In genomic region chr4:109820563-109820962, GRCh38 we compare ENCODE assay signal across 17 cellular contexts. TPM values are rescaled to one million over a fixed set of nuclear protein-coding genes. Genes with fewer than 3 reads are reported as not detected.
DNase-seq lines count a peak whose midpoint lies in the region; ATAC-seq, FAIRE-seq and TF ChIP-seq lines count a peak whose summit lies in the region.
"Had no signal": no experiment of that assay in that cellular context is flagged by ENCODE, and none has a peak within 500 bp of the region (broad histone marks: within the 10 kb centered on the region; RNA-seq: fewer than 3 reads in every experiment).

No MANE protein-coding gene starts in this region.

- DNase-seq in HepG2 (ENCODE audit: low spot score) (no peak), right lobe of liver (no peak), T-helper 17 cell (no peak), dermis blood vessel endothelial cell (peak; percentile 21), superior temporal gyrus (ENCODE audit: extremely low spot score) (peak; percentile 20), mesendoderm (no peak), Right ventricle myocardium inferior (ENCODE audit: missing footprints) (no peak)
- DNase-seq: activated CD8-positive, alpha-beta memory T cell treated with anti-CD3 and anti-CD28 coated beads, Interleukin-2, amount 50 U/mL, for 4 hours; effector CD8-positive, alpha-beta T cell; EL; PC-3; upper lobe of right lung had no signal

- in situ Hi-C loops in HepG2 (cut with HindIII; ENCODE audit: extremely low pct_ligation_motif_present, low pct_unique_long_range_greater_than_20kb): loop anchor here (25.0 kb wide), 1 partner anchor 258 kb away; the partner anchor contains the start of gene MCUB

- H3K36me3 ChIP-seq in HepG2 (replicated peaks in 1 of 2; ENCODE audit: control insufficient read depth in 1 of 2, insufficient read depth in 2 of 2, low read length in 2 of 2) (peaks cover 9 to 57% of the 10 kb centered on the region in 2 experiments; a peak in 4 of 5 replicates), right lobe of liver (peaks cover 0 to 24% (median 9%) of the 10 kb centered on the region in 4 donors), mesendoderm (ENCODE audit: control insufficient read depth, insufficient read depth, low read length) (no peaks in the 10 kb centered on the region)

- intact Hi-C loops in HepG2 (cut with micrococcal nuclease; ENCODE audit: unreplicated experiment): no loop called here
- intact Hi-C loops in right lobe of liver (cut with DNase I): no loop called here
- intact Hi-C loops in Right ventricle myocardium inferior (cut with DNase I): no loop called here

- no peaks in the 10 kb centered on the region for H4K20me1 ChIP-seq in HepG2 (ENCODE audit: insufficient read depth, low read length)

- H2AK5ac ChIP-seq in mesendoderm (ENCODE audit: low read length): no peak overlapping the region

- H3K27ac Mint-ChIP-seq in T-helper 17 cell: peak overlapping the region; percentile 82

- H3K79me2 ChIP-seq in HepG2 (ENCODE audit: insufficient read depth, low read length) (peaks cover 31% of the 10 kb centered on the region), mesendoderm (ENCODE audit: control insufficient read depth, insufficient read depth, low read length) (peaks cover 35% of the 10 kb centered on the region)

- H3K4me2 ChIP-seq in HepG2 (ENCODE audit: low read depth, low read length) (no peak overlapping the region), mesendoderm (ENCODE audit: low read length) (no peak overlapping the region)

- ATAC-seq in HepG2 (no peak), right lobe of liver (no peak), T-helper 17 cell (no peak), Right ventricle myocardium inferior (no peak), GM18909 (IDR thresholded peaks at IDR 0.05; ENCODE audit: poor library complexity, unreplicated experiment) (no peak)
- ATAC-seq: PC-3, upper lobe of right lung had no signal

- H3K4ac ChIP-seq in mesendoderm (ENCODE audit: low read depth, low read length): no peak overlapping the region

- TF ChIP-seq CTCF in HepG2 (CRISPR knock-in tag; IDR thresholded peaks at IDR 0.05) (no peak), right lobe of liver (IDR thresholded peaks at IDR 0.05) (no peak)

- CTCF ChIA-PET in HepG2 (lab: Yijun Ruan, JAX; ENCODE audit: low intra/inter-chr PET ratio, low total read pairs): no interaction called here

- POLR2A ChIA-PET in HepG2 (lab: Yijun Ruan, JAX): no interaction called here

- H3K27me3 ChIP-seq in HepG2 (ENCODE audit: control insufficient read depth in 1 of 2, insufficient read depth in 2 of 2, low read length in 2 of 2) (no peaks in the 10 kb centered on the region; a peak in 1 of 5 replicates), right lobe of liver (no peaks in the 10 kb centered on the region), mesendoderm (ENCODE audit: insufficient read depth, low read length, poor library complexity) (no peaks in the 10 kb centered on the region)
- H3K27me3 ChIP-seq: ascending aorta, upper lobe of right lung had no signal

- H3K36me3 Mint-ChIP-seq in T-helper 17 cell (ENCODE audit: low read depth): peaks cover 23% of the 10 kb centered on the region

- H3K4me3 ChIP-seq in HepG2 (replicated peaks in 1 of 3; ENCODE audit: insufficient read depth in 1 of 3, low read depth in 2 of 3, low read length in 3 of 3) (no peak overlapping the region), right lobe of liver (no peak overlapping the region), mesendoderm (ENCODE audit: low read length) (no peak overlapping the region)
- H3K4me3 ChIP-seq: ascending aorta, upper lobe of right lung had no signal

- H3K18ac ChIP-seq in mesendoderm (ENCODE audit: low read length): no peak overlapping the region

- H3K79me1 ChIP-seq in mesendoderm (ENCODE audit: low read length): peaks cover 10% of the 10 kb centered on the region

- no peak for TF ChIP-seq POLR2A in HepG2 (IDR thresholded peaks at IDR 0.05; ENCODE audit: insufficient read depth in 1 of 2, low read depth in 2 of 2, low read length in 2 of 2)
- no peak for TF ChIP-seq POLR2A in right lobe of liver (IDR thresholded peaks at IDR 0.05)

- no peaks in the 10 kb centered on the region for H3K9me3 ChIP-seq in HepG2 (ENCODE audit: low read length)
- H3K9me3 ChIP-seq in right lobe of liver: no peaks in the 10 kb centered on the region
- no peaks in the 10 kb centered on the region for H3K9me3 ChIP-seq in T-helper 17 cell (ENCODE audit: control insufficient read depth, low read length, poor library complexity, severe bottlenecking)
- H3K9me3 ChIP-seq: ascending aorta, upper lobe of right lung had no signal

- H3K27ac ChIP-seq in HepG2 (ENCODE audit: extremely low read length, insufficient read depth, low read length) (no peak overlapping the region), right lobe of liver (no peak overlapping the region), mesendoderm (ENCODE audit: low read depth, low read length) (no peak overlapping the region)
- H3K27ac ChIP-seq: ascending aorta, upper lobe of right lung had no signal

- no peak overlapping the region for H3K56ac ChIP-seq in mesendoderm (ENCODE audit: low read length)

- H2BK5ac ChIP-seq in mesendoderm (ENCODE audit: low read length): no peak overlapping the region

- no peak overlapping the region for H2AFZ ChIP-seq in HepG2 (ENCODE audit: low read length)

- TF ChIP-seq EP300 in HepG2 (IDR thresholded peaks at IDR 0.05; ENCODE audit: low read depth in 2 of 2, low read length in 2 of 2) (no peak), HepG2 (CRISPR knock-in tag; IDR thresholded peaks at IDR 0.05; ENCODE audit: borderline replicate concordance) (no peak)

- H3K27me3 Mint-ChIP-seq in T-helper 17 cell: no peaks in the 10 kb centered on the region

- H3K4me1 ChIP-seq in HepG2 (ENCODE audit: insufficient read depth, low read length) (peaks cover 46% of the 10 kb centered on the region), right lobe of liver (peaks cover 0 to 11% (median 4%) of the 10 kb centered on the region in 4 donors), mesendoderm (ENCODE audit: control insufficient read depth, low read depth, low read length) (peaks cover 2% of the 10 kb centered on the region)

- WGBS in HepG2 (ENCODE audit: low lambda C conversion rate): 89% methylated on average over 2 of the region's 2 CpGs
- WGBS in right lobe of liver (ENCODE audit: insufficient coverage, low coverage, low lambda C conversion rate, missing lambda C conversion rate): 85% methylated on average over 2 of the region's 2 CpGs
- no CpG with 5 or more reads among the region's 2 CpGs for WGBS in mesendoderm (ENCODE audit: extremely low coverage, insufficient coverage, low lambda C conversion rate)

- no peak overlapping the region for H4K8ac ChIP-seq in mesendoderm (ENCODE audit: low read depth, low read length)

- H2BK15ac ChIP-seq in mesendoderm (replicated peaks; ENCODE audit: low read depth): no peak overlapping the region

- no peak overlapping the region for H4K5ac ChIP-seq in mesendoderm (ENCODE audit: low read length)

- H3K9ac ChIP-seq in HepG2 (ENCODE audit: insufficient read depth, low read depth, low read length): no peak overlapping the region
- no peak overlapping the region for H3K9ac ChIP-seq in mesendoderm (ENCODE audit: low read length)

- H3K23ac ChIP-seq in mesendoderm (ENCODE audit: low read length): no peak overlapping the region

- H3K4me3 Mint-ChIP-seq in T-helper 17 cell: no peak overlapping the region

- FAIRE-seq in HepG2 (lab: Jason Lieb, UNC): no peak

- no peak for TF ChIP-seq RAD21 in HepG2 (CRISPR knock-in tag; IDR thresholded peaks at IDR 0.05)

- H3K4me1 Mint-ChIP-seq in T-helper 17 cell: peaks cover 36% of the 10 kb centered on the region

- no TSS peak for BruUV-seq in HepG2 (replicated peaks; lab: Mats Ljungman, UMichigan)

- H2BK120ac ChIP-seq in mesendoderm (ENCODE audit: low read depth, low read length): no peak overlapping the region

RNA-seq across cellular contexts. Expression of gene GAR1, which starts 5.0 kb away (rescaled TPM):
- total RNA-seq in HepG2 (2016; rRNA removed; fragmentation: Illumina TruSeq; extraction: Trizol) (11.3 and 16.4 TPM in 2 replicates), right lobe of liver (1 to 10 TPM; 2.9 to 7.1 (median 4.4) TPM), T-helper 17 cell (10 to 100 TPM in 1 of 2 donors, 1 to 10 TPM in 1; 9.3 to 11.1 TPM), dermis blood vessel endothelial cell (3.1 and 3.4 TPM in 2 replicates), Right ventricle myocardium inferior (7.5 TPM)
- total RNA-seq in HepG2 (2016; cell fraction: cytosol; rRNA removed; fragmentation: Illumina TruSeq; extraction: Trizol; ENCODE audit: low read depth): 1.1 and 2.6 TPM in 2 replicates
- total RNA-seq in HepG2 (2016; cell fraction: insoluble cytoplasmic fraction; rRNA removed; fragmentation: Illumina TruSeq; extraction: Trizol): 11.7 and 14.3 TPM in 2 replicates
- total RNA-seq in HepG2 (2016; cell fraction: membrane; rRNA removed; fragmentation: Illumina TruSeq; extraction: Trizol): 3.8 and 4.3 TPM in 2 replicates
- total RNA-seq in HepG2 (2016; cell fraction: nucleus; rRNA removed; fragmentation: Illumina TruSeq; extraction: Trizol): 10.3 and 11.5 TPM in 2 replicates
- 8.9 and 11.4 TPM in 2 replicates for polyA plus RNA-seq in HepG2 (2011; rRNA removed)
- polyA plus RNA-seq in HepG2 (2011; cell fraction: cytosol; rRNA removed): 5.9 and 7.5 TPM in 2 replicates
- polyA plus RNA-seq in HepG2 (2011; cell fraction: nucleus; rRNA removed): 2.8 and 3.6 TPM in 2 replicates
- polyA plus RNA-seq in HepG2 (2012): 25.3 and 28.4 TPM in 2 replicates
- polyA plus RNA-seq in HepG2 (2016; cell fraction: cytosol; fragmentation: Illumina TruSeq; extraction: Trizol; ENCODE audit: low read depth): 6.1 and 6.2 TPM in 2 replicates
- 52.4 and 53.0 TPM in 2 replicates for polyA plus RNA-seq in HepG2 (2016; cell fraction: insoluble cytoplasmic fraction; fragmentation: Illumina TruSeq; extraction: Trizol; ENCODE audit: low read depth)
- 9.3 and 11.2 TPM in 2 replicates for polyA plus RNA-seq in HepG2 (2016; cell fraction: membrane; fragmentation: Illumina TruSeq; extraction: Trizol; ENCODE audit: low read depth)
- polyA plus RNA-seq in HepG2 (2016; cell fraction: nucleus; fragmentation: Illumina TruSeq; extraction: Trizol; ENCODE audit: insufficient read depth, low read depth): 31.1 and 33.7 TPM in 2 replicates
- polyA minus RNA-seq in HepG2 (2011; rRNA and poly(A)+ RNA removed; ENCODE audit: low replicate concordance): 0.24 and 1.1 TPM in 2 replicates
- polyA minus RNA-seq in HepG2 (2011; cell fraction: cytosol; rRNA and poly(A)+ RNA removed): 2.5 and 3.4 TPM in 2 replicates
- polyA minus RNA-seq in HepG2 (2011; cell fraction: nucleus; rRNA and poly(A)+ RNA removed): 6.3 and 7.1 TPM in 2 replicates
- 121 TPM for polyA plus RNA-seq in mesendoderm (2013, experiment 1 of 2)
- 120 TPM for polyA plus RNA-seq in mesendoderm (2013, experiment 2 of 2)
- total RNA-seq: ascending aorta had no signal

RNA-seq across cellular contexts. Expression of gene RRH, which starts 7.2 kb away (rescaled TPM):
- 0.07 and 0.22 TPM in 2 replicates for total RNA-seq in HepG2 (2016; rRNA removed; fragmentation: Illumina TruSeq; extraction: Trizol)
- not detected in 2 replicates for total RNA-seq in HepG2 (2016; cell fraction: cytosol; rRNA removed; fragmentation: Illumina TruSeq; extraction: Trizol; ENCODE audit: low read depth)
- 0.06 TPM in 1 of 2 replicates, not detected in the other for total RNA-seq in HepG2 (2016; cell fraction: insoluble cytoplasmic fraction; rRNA removed; fragmentation: Illumina TruSeq; extraction: Trizol)
- total RNA-seq in HepG2 (2016; cell fraction: membrane; rRNA removed; fragmentation: Illumina TruSeq; extraction: Trizol): 0.10 TPM in 1 of 2 replicates, not detected in the other
- total RNA-seq in HepG2 (2016; cell fraction: nucleus; rRNA removed; fragmentation: Illumina TruSeq; extraction: Trizol): not detected in 2 replicates
- polyA plus RNA-seq in HepG2 (2011; rRNA removed): 0.17 TPM in 1 of 2 replicates, not detected in the other
- polyA plus RNA-seq in HepG2 (2011; cell fraction: cytosol; rRNA removed): not detected in 2 replicates
- polyA plus RNA-seq in HepG2 (2011; cell fraction: nucleus; rRNA removed): 0.21 and 0.26 TPM in 2 replicates
- polyA plus RNA-seq in HepG2 (2012): 0.12 TPM in 1 of 2 replicates, not detected in the other
- not detected in 2 replicates for polyA plus RNA-seq in HepG2 (2016; cell fraction: cytosol; fragmentation: Illumina TruSeq; extraction: Trizol; ENCODE audit: low read depth)
- polyA plus RNA-seq in HepG2 (2016; cell fraction: insoluble cytoplasmic fraction; fragmentation: Illumina TruSeq; extraction: Trizol; ENCODE audit: low read depth): not detected in 2 replicates
- not detected in 2 replicates for polyA plus RNA-seq in HepG2 (2016; cell fraction: membrane; fragmentation: Illumina TruSeq; extraction: Trizol; ENCODE audit: low read depth)
- 0.55 TPM in 1 of 2 replicates, not detected in the other for polyA plus RNA-seq in HepG2 (2016; cell fraction: nucleus; fragmentation: Illumina TruSeq; extraction: Trizol; ENCODE audit: insufficient read depth, low read depth)
- polyA minus RNA-seq in HepG2 (2011; rRNA and poly(A)+ RNA removed; ENCODE audit: low replicate concordance): 0.26 TPM in 1 of 2 replicates, not detected in the other
- not detected in 2 replicates for polyA minus RNA-seq in HepG2 (2011; cell fraction: cytosol; rRNA and poly(A)+ RNA removed)
- polyA minus RNA-seq in HepG2 (2011; cell fraction: nucleus; rRNA and poly(A)+ RNA removed): 0.25 and 0.39 TPM in 2 replicates
- under 1 TPM in 2 of 6 experiments, not detected in 4; 0.18 to 0.25 TPM for total RNA-seq in right lobe of liver
- total RNA-seq in T-helper 17 cell: not detected
- not detected in 2 replicates for total RNA-seq in dermis blood vessel endothelial cell
- 0.10 TPM for polyA plus RNA-seq in mesendoderm (2013, experiment 1 of 2)
- 0.11 TPM for polyA plus RNA-seq in mesendoderm (2013, experiment 2 of 2)
- not detected for total RNA-seq in Right ventricle myocardium inferior
- total RNA-seq: ascending aorta, glomerular endothelial cell, HT1080, kidney epithelial cell, upper lobe of right lung had no signal

RNA-seq across cellular contexts. Expression of gene CFI, which starts 18.8 kb away (rescaled TPM):
- total RNA-seq in HepG2 (2016; rRNA removed; fragmentation: Illumina TruSeq; extraction: Trizol): 152 and 337 TPM in 2 replicates
- total RNA-seq in HepG2 (2016; cell fraction: cytosol; rRNA removed; fragmentation: Illumina TruSeq; extraction: Trizol; ENCODE audit: low read depth): 15.8 and 21.4 TPM in 2 replicates
- total RNA-seq in HepG2 (2016; cell fraction: insoluble cytoplasmic fraction; rRNA removed; fragmentation: Illumina TruSeq; extraction: Trizol): 142 and 328 TPM in 2 replicates
- total RNA-seq in HepG2 (2016; cell fraction: membrane; rRNA removed; fragmentation: Illumina TruSeq; extraction: Trizol): 27.3 and 39.9 TPM in 2 replicates
- total RNA-seq in HepG2 (2016; cell fraction: nucleus; rRNA removed; fragmentation: Illumina TruSeq; extraction: Trizol): 355 and 402 TPM in 2 replicates
- polyA plus RNA-seq in HepG2 (2011; rRNA removed): 281 and 284 TPM in 2 replicates
- polyA plus RNA-seq in HepG2 (2011; cell fraction: cytosol; rRNA removed): 92.5 and 172 TPM in 2 replicates
- polyA plus RNA-seq in HepG2 (2011; cell fraction: nucleus; rRNA removed): 286 and 387 TPM in 2 replicates
- polyA plus RNA-seq in HepG2 (2012): 210 and 251 TPM in 2 replicates
- polyA plus RNA-seq in HepG2 (2016; cell fraction: cytosol; fragmentation: Illumina TruSeq; extraction: Trizol; ENCODE audit: low read depth): 15.3 and 18.6 TPM in 2 replicates
- polyA plus RNA-seq in HepG2 (2016; cell fraction: insoluble cytoplasmic fraction; fragmentation: Illumina TruSeq; extraction: Trizol; ENCODE audit: low read depth): 118 and 125 TPM in 2 replicates
- polyA plus RNA-seq in HepG2 (2016; cell fraction: membrane; fragmentation: Illumina TruSeq; extraction: Trizol; ENCODE audit: low read depth): 19.9 and 24.7 TPM in 2 replicates
- polyA plus RNA-seq in HepG2 (2016; cell fraction: nucleus; fragmentation: Illumina TruSeq; extraction: Trizol; ENCODE audit: insufficient read depth, low read depth): 455 and 463 TPM in 2 replicates
- polyA minus RNA-seq in HepG2 (2011; rRNA and poly(A)+ RNA removed; ENCODE audit: low replicate concordance): 0.12 and 62.8 TPM in 2 replicates
- 96.0 and 152 TPM in 2 replicates for polyA minus RNA-seq in HepG2 (2011; cell fraction: cytosol; rRNA and poly(A)+ RNA removed)
- polyA minus RNA-seq in HepG2 (2011; cell fraction: nucleus; rRNA and poly(A)+ RNA removed): 417 and 536 TPM in 2 replicates
- total RNA-seq in right lobe of liver: 100 to 1,000 TPM; 316 to 610 (median 469) TPM
- not detected for total RNA-seq in T-helper 17 cell
- total RNA-seq in dermis blood vessel endothelial cell: 94.8 and 132 TPM in 2 replicates
- polyA plus RNA-seq in mesendoderm (2013, experiment 1 of 2): not detected
- polyA plus RNA-seq in mesendoderm (2013, experiment 2 of 2): not detected
- total RNA-seq in Right ventricle myocardium inferior: 11.5 TPM
- total RNA-seq: PC-3 had no signal

RNA-seq across cellular contexts. Expression of gene LRIT3, which starts 27.3 kb away (rescaled TPM):
- total RNA-seq in HepG2 (2016; rRNA removed; fragmentation: Illumina TruSeq; extraction: Trizol): not detected in 2 replicates
- total RNA-seq in HepG2 (2016; cell fraction: cytosol; rRNA removed; fragmentation: Illumina TruSeq; extraction: Trizol; ENCODE audit: low read depth): not detected in 2 replicates
- total RNA-seq in HepG2 (2016; cell fraction: insoluble cytoplasmic fraction; rRNA removed; fragmentation: Illumina TruSeq; extraction: Trizol): not detected in 2 replicates
- total RNA-seq in HepG2 (2016; cell fraction: membrane; rRNA removed; fragmentation: Illumina TruSeq; extraction: Trizol): not detected in 2 replicates
- 0.09 TPM in 1 of 2 replicates, not detected in the other for total RNA-seq in HepG2 (2016; cell fraction: nucleus; rRNA removed; fragmentation: Illumina TruSeq; extraction: Trizol)
- 0.03 and 0.04 TPM in 2 replicates for polyA plus RNA-seq in HepG2 (2011; rRNA removed)
- not detected in 2 replicates for polyA plus RNA-seq in HepG2 (2011; cell fraction: cytosol; rRNA removed)
- polyA plus RNA-seq in HepG2 (2011; cell fraction: nucleus; rRNA removed): 0.10 TPM in 1 of 2 replicates, not detected in the other
- 0.05 TPM in 1 of 2 replicates, not detected in the other for polyA plus RNA-seq in HepG2 (2012)
- not detected in 2 replicates for polyA plus RNA-seq in HepG2 (2016; cell fraction: cytosol; fragmentation: Illumina TruSeq; extraction: Trizol; ENCODE audit: low read depth)
- polyA plus RNA-seq in HepG2 (2016; cell fraction: insoluble cytoplasmic fraction; fragmentation: Illumina TruSeq; extraction: Trizol; ENCODE audit: low read depth): not detected in 2 replicates
- not detected in 2 replicates for polyA plus RNA-seq in HepG2 (2016; cell fraction: membrane; fragmentation: Illumina TruSeq; extraction: Trizol; ENCODE audit: low read depth)
- polyA plus RNA-seq in HepG2 (2016; cell fraction: nucleus; fragmentation: Illumina TruSeq; extraction: Trizol; ENCODE audit: insufficient read depth, low read depth): 0.12 and 0.19 TPM in 2 replicates
- polyA minus RNA-seq in HepG2 (2011; rRNA and poly(A)+ RNA removed; ENCODE audit: low replicate concordance): 0.07 and 0.14 TPM in 2 replicates
- polyA minus RNA-seq in HepG2 (2011; cell fraction: cytosol; rRNA and poly(A)+ RNA removed): not detected in 2 replicates
- 0.13 TPM in 1 of 2 replicates, not detected in the other for polyA minus RNA-seq in HepG2 (2011; cell fraction: nucleus; rRNA and poly(A)+ RNA removed)
- total RNA-seq in right lobe of liver: under 1 TPM; 0.05 to 0.25 (median 0.15) TPM
- under 1 TPM; 0.21 to 0.30 TPM for total RNA-seq in T-helper 17 cell
- 0.05 and 0.17 TPM in 2 replicates for total RNA-seq in dermis blood vessel endothelial cell
- polyA plus RNA-seq in mesendoderm (2013, experiment 1 of 2): 0.11 TPM
- 0.14 TPM for polyA plus RNA-seq in mesendoderm (2013, experiment 2 of 2)
- not detected for total RNA-seq in Right ventricle myocardium inferior
- total RNA-seq: ascending aorta, HT1080 had no signal

Comparison
In these comparisons a context has a peak if more than half of its experiments do, and no peak if none do; other contexts are left out.
1. DNase-seq: peak in dermis blood vessel endothelial cell (single experiment) and superior temporal gyrus (single experiment); none in HepG2 (single experiment), right lobe of liver (0 of 3), T-helper 17 cell (0 of 3), mesendoderm (single experiment) and Right ventricle myocardium inferior (single experiment).
2. RNA of gene CFI, which starts 18.8 kb away (total RNA-seq): 316 to 610 TPM in right lobe of liver, 15.8 to 402 TPM in HepG2, 94.8 to 132 TPM in dermis blood vessel endothelial cell and 11.5 TPM in Right ventricle myocardium inferior (single experiment); not detected in T-helper 17 cell; every median in the first group is over 10 times any median in the second.